ENCODE assay signal across 8 cellular contexts in the genomic region with DNA sequence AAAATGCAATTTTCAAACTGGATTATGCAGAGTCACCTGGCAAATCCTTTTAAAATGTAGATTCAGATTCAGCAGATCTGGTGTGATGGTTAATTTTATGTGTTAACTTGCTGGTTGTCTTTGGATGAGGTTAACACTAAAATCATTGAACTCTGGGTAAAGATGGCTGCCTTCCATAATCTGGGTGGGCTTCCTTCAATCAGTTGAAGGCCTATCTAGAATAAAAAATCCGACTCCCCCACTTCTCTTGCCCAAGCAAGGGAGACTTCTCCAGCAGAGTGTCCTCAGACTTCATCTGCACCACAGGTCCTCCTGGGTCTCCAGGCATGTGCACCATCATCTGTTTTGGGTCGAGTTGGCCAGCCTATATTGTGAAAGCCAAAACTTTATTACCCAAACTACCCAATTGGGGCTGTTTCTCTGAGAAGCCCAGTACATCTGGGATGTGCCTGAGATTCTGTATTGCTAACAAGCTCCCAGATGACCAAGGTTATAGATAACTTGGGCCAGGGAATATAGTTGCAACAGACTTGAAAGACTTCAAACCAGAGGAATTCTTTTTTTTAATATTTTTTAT. TPM values are rescaled to one million over a fixed set of nuclear protein-coding genes. Genes with fewer than 3 reads are reported as not detected.
DNase-seq lines count a peak whose midpoint lies in the region; ATAC-seq and TF ChIP-seq lines count a peak whose summit lies in the region.

No MANE protein-coding gene starts in this region.

- POLR2A ChIA-PET in SK-N-SH (lab: Yijun Ruan, JAX), result interaction anchor here (1.0 kb wide), 1 partner anchor 10 kb away, joined by 3 read pairs; no protein-coding TSS in a partner anchor

- H3K79me2 ChIP-seq in SK-N-SH (ENCODE audit: insufficient read depth), result no peaks in the 10 kb centered on the region

- no peak overlapping the region for H3K27ac ChIP-seq in SK-N-SH (ENCODE audit: low read depth in 2 of 2, low read length in 1 of 2)
- H3K27ac ChIP-seq in SJSA1, result 0 out of 2 replicates have a peak overlapping the region, but pooled peaks have one; percentile 0

- H3K4me2 ChIP-seq in SK-N-SH, result peak overlapping the region; percentile 83

- H3K4me1 ChIP-seq in SK-N-SH (ENCODE audit: control insufficient read depth in 1 of 2, insufficient read depth in 2 of 2, low read depth in 1 of 2, low read length in 1 of 2) (peaks cover 0 to 3% of the 10 kb centered on the region in 2 experiments; a peak in 2 of 4 replicates), SJSA1 (replicated peaks) (peaks cover 25% of the 10 kb centered on the region)

- TF ChIP-seq RAD21 in SK-N-SH (IDR thresholded peaks at IDR 0.05; ENCODE audit: low read length), result no peak

- H4K20me1 ChIP-seq in SK-N-SH (ENCODE audit: insufficient read depth), result no peaks in the 10 kb centered on the region

- peak overlapping the region; percentile 98 for H3K27ac Mint-ChIP-seq in stimulated activated effector memory CD8-positive, alpha-beta T cell treated with anti-CD3 and anti-CD28 coated beads, Interleukin-12 subunit alpha, Interleukin-12 subunit beta, amount 100 ng/mL, for 72 hours

- H3K4me3 ChIP-seq in SK-N-SH (ENCODE audit: low read depth in 2 of 2, low read length in 1 of 2) (no peak overlapping the region), SJSA1 (peak overlapping the region; percentile 84; the same call in 1 of the 2 replicates), fibroblast of villous mesenchyme (ENCODE audit: low read depth, low read length) (peak overlapping the region; percentile 84)

- no peaks in the 10 kb centered on the region for H3K36me3 ChIP-seq in SK-N-SH (replicated peaks in 1 of 2; ENCODE audit: control insufficient read depth in 1 of 2, insufficient read depth in 2 of 2, low read length in 1 of 2)
- H3K36me3 ChIP-seq in SJSA1, result no peaks in the 10 kb centered on the region

- no peak for TF ChIP-seq EP300 in SK-N-SH (IDR thresholded peaks at IDR 0.05; ENCODE audit: borderline replicate concordance in 1 of 2, low read depth in 1 of 2, low read length in 1 of 2)

- H3K4me3 Mint-ChIP-seq in stimulated activated effector memory CD8-positive, alpha-beta T cell treated with anti-CD3 and anti-CD28 coated beads, Interleukin-12 subunit alpha, Interleukin-12 subunit beta, amount 100 ng/mL, for 72 hours, result peak overlapping the region; percentile 96

- no peak overlapping the region for H3K9ac ChIP-seq in SK-N-SH

- WGBS in SK-N-SH (ENCODE audit: low lambda C conversion rate), result 58% methylated on average over 2 of the region's 2 CpGs

- H3K9me2 ChIP-seq in SK-N-SH, result no peaks in the 10 kb centered on the region

- H3F3A ChIP-seq in SK-N-SH (replicated peaks; ENCODE audit: insufficient read depth), result peaks cover 5% of the 10 kb centered on the region

- DNase-seq in SK-N-SH, result no peak
- no peak for DNase-seq in SJSA1 (ENCODE audit: low read depth in 1 of 2, low spot score in 2 of 2)
- DNase-seq in fibroblast of villous mesenchyme (ENCODE audit: low read depth), result peak; percentile 28
- no peak for DNase-seq in stimulated activated effector memory CD8-positive, alpha-beta T cell treated with anti-CD3 and anti-CD28 coated beads, Interleukin-12 subunit alpha, Interleukin-12 subunit beta, amount 100 ng/mL, for 72 hours (ENCODE audit: low spot score in 2 of 2)
- no peak for DNase-seq in AG08395 (ENCODE audit: low spot score)
- no peak for DNase-seq in NCI-H1436 (lab: John Stamatoyannopoulos, UW)

- H3K27me3 ChIP-seq in SK-N-SH (ENCODE audit: insufficient read depth) (no peaks in the 10 kb centered on the region), SJSA1 (replicated peaks) (no peaks in the 10 kb centered on the region)

- H3K9me3 ChIP-seq in SK-N-SH, result no peaks in the 10 kb centered on the region
- no peaks in the 10 kb centered on the region for H3K9me3 ChIP-seq in SJSA1 (replicated peaks)

- CTCF ChIA-PET in SK-N-SH (lab: Yijun Ruan, JAX), result interaction anchor here (1.0 to 1.3 kb wide), 2 partner anchors 9 to 10 kb away, joined by 3 to 5 read pairs; no protein-coding TSS in a partner anchor

- ATAC-seq in SK-N-SH treated with all-trans-retinoic acid at 6 μM for 48 hours, result no peak
- ATAC-seq in stimulated activated effector memory CD8-positive, alpha-beta T cell treated with anti-CD3 and anti-CD28 coated beads, Interleukin-12 subunit alpha, Interleukin-12 subunit beta, amount 100 ng/mL, for 72 hours, result no peak
- ATAC-seq in HG02588 (IDR thresholded peaks at IDR 0.05; ENCODE audit: unreplicated experiment), result no peak

- H3K4me1 Mint-ChIP-seq in stimulated activated effector memory CD8-positive, alpha-beta T cell treated with anti-CD3 and anti-CD28 coated beads, Interleukin-12 subunit alpha, Interleukin-12 subunit beta, amount 100 ng/mL, for 72 hours, result peaks cover 30% of the 10 kb centered on the region

- H2AFZ ChIP-seq in SK-N-SH (ENCODE audit: low read depth), result no peak overlapping the region

- no peaks in the 10 kb centered on the region for H3K9me3 Mint-ChIP-seq in stimulated activated effector memory CD8-positive, alpha-beta T cell treated with anti-CD3 and anti-CD28 coated beads, Interleukin-12 subunit alpha, Interleukin-12 subunit beta, amount 100 ng/mL, for 72 hours

- TF ChIP-seq CTCF in SK-N-SH (IDR thresholded peaks at IDR 0.05) (no peak), fibroblast of villous mesenchyme (IDR thresholded peaks at IDR 0.05; ENCODE audit: insufficient read depth, low read depth, low read length) (no peak)

- peaks cover 24% of the 10 kb centered on the region for H3K36me3 Mint-ChIP-seq in stimulated activated effector memory CD8-positive, alpha-beta T cell treated with anti-CD3 and anti-CD28 coated beads, Interleukin-12 subunit alpha, Interleukin-12 subunit beta, amount 100 ng/mL, for 72 hours

TF ChIP-seq in SK-N-SH, 30 proteins besides CTCF, POLR2A, EP300 and RAD21:
- no peak for TF ChIP-seq POLR2AphosphoS5 (IDR thresholded peaks at IDR 0.05; ENCODE audit: low read depth, low read length)

TF ChIP-seq in SK-N-SH treated with all-trans-retinoic acid at 6 μM for 48 hours, 23 proteins besides CTCF, POLR2A, EP300 and RAD21 (continues in another document):
- TF ChIP-seq, protein P1, sequence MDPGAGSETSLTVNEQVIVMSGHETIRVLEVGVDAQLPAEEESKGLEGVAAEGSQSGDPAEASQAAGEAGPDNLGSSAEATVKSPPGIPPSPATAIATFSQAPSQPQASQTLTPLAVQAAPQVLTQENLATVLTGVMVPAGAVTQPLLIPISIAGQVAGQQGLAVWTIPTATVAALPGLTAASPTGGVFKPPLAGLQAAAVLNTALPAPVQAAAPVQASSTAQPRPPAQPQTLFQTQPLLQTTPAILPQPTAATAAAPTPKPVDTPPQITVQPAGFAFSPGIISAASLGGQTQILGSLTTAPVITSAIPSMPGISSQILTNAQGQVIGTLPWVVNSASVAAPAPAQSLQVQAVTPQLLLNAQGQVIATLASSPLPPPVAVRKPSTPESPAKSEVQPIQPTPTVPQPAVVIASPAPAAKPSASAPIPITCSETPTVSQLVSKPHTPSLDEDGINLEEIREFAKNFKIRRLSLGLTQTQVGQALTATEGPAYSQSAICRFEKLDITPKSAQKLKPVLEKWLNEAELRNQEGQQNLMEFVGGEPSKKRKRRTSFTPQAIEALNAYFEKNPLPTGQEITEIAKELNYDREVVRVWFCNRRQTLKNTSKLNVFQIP (CRISPR knock-in tag; IDR thresholded peaks at IDR 0.05; ENCODE audit: borderline replicate concordance, low read depth), result no peak
- TF ChIP-seq, protein P2, sequence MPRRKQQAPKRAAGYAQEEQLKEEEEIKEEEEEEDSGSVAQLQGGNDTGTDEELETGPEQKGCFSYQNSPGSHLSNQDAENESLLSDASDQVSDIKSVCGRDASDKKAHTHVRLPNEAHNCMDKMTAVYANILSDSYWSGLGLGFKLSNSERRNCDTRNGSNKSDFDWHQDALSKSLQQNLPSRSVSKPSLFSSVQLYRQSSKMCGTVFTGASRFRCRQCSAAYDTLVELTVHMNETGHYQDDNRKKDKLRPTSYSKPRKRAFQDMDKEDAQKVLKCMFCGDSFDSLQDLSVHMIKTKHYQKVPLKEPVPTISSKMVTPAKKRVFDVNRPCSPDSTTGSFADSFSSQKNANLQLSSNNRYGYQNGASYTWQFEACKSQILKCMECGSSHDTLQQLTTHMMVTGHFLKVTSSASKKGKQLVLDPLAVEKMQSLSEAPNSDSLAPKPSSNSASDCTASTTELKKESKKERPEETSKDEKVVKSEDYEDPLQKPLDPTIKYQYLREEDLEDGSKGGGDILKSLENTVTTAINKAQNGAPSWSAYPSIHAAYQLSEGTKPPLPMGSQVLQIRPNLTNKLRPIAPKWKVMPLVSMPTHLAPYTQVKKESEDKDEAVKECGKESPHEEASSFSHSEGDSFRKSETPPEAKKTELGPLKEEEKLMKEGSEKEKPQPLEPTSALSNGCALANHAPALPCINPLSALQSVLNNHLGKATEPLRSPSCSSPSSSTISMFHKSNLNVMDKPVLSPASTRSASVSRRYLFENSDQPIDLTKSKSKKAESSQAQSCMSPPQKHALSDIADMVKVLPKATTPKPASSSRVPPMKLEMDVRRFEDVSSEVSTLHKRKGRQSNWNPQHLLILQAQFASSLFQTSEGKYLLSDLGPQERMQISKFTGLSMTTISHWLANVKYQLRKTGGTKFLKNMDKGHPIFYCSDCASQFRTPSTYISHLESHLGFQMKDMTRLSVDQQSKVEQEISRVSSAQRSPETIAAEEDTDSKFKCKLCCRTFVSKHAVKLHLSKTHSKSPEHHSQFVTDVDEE (CRISPR knock-in tag; IDR thresholded peaks at IDR 0.05), result no peak
- TF ChIP-seq BACH2 (CRISPR knock-in tag; IDR thresholded peaks at IDR 0.05; ENCODE audit: borderline replicate concordance) (no peak), ZFP3 (CRISPR knock-in tag; IDR thresholded peaks at IDR 0.05) (no peak), ZC3H10 (CRISPR knock-in tag; IDR thresholded peaks at IDR 0.05) (no peak), GLIS3 (CRISPR knock-in tag; IDR thresholded peaks at IDR 0.05) (no peak), CSDC2 (CRISPR knock-in tag; IDR thresholded peaks at IDR 0.05) (no peak), RARB (CRISPR knock-in tag; IDR thresholded peaks at IDR 0.05) (no peak), ZNF565 (CRISPR knock-in tag; conservative IDR thresholded peaks at IDR 0.05; ENCODE audit: low read depth) (no peak), ESRRG (CRISPR knock-in tag; IDR thresholded peaks at IDR 0.05) (no peak), ARNTL (CRISPR knock-in tag; IDR thresholded peaks at IDR 0.05; ENCODE audit: borderline replicate concordance, low read depth) (no peak), ZFP30 (CRISPR knock-in tag; IDR thresholded peaks at IDR 0.05) (no peak)

RNA-seq across cellular contexts. Expression of a gene that starts 1.6 kb away (rescaled TPM):
- polyA plus RNA-seq in SK-N-SH (2012; rRNA removed), result 9.2 and 14.0 TPM in 2 replicates
- polyA plus RNA-seq in SK-N-SH (2012; cell fraction: cytosol; rRNA removed), result 12.4 and 14.0 TPM in 2 replicates
- polyA plus RNA-seq in SK-N-SH (2012; cell fraction: nucleus; rRNA removed), result 3.0 and 6.3 TPM in 2 replicates
- 4.5 and 12.5 TPM in 2 replicates for total RNA-seq in SJSA1 (2014; rRNA removed; shearing (Covaris generic))
- 40.3 and 46.6 TPM in 2 replicates for total RNA-seq in fibroblast of villous mesenchyme

RNA-seq across cellular contexts. Expression of a gene that starts 40.6 kb away (rescaled TPM):
- 19.7 and 27.8 TPM in 2 replicates for polyA plus RNA-seq in SK-N-SH (2012; rRNA removed)
- 30.4 and 31.3 TPM in 2 replicates for polyA plus RNA-seq in SK-N-SH (2012; cell fraction: cytosol; rRNA removed)
- polyA plus RNA-seq in SK-N-SH (2012; cell fraction: nucleus; rRNA removed), result 9.4 and 20.1 TPM in 2 replicates
- total RNA-seq in SJSA1 (2014; rRNA removed; shearing (Covaris generic)), result 31.2 and 47.3 TPM in 2 replicates
- total RNA-seq in fibroblast of villous mesenchyme, result 27.2 and 43.2 TPM in 2 replicates

Comparison
In these comparisons a context has a peak if more than half of its experiments do, and no peak if none do; other contexts are left out.
1. H3K4me3 ChIP-seq: peak in SJSA1 (single experiment) and fibroblast of villous mesenchyme (single experiment); none in SK-N-SH (0 of 2).